In the genomic region with DNA sequence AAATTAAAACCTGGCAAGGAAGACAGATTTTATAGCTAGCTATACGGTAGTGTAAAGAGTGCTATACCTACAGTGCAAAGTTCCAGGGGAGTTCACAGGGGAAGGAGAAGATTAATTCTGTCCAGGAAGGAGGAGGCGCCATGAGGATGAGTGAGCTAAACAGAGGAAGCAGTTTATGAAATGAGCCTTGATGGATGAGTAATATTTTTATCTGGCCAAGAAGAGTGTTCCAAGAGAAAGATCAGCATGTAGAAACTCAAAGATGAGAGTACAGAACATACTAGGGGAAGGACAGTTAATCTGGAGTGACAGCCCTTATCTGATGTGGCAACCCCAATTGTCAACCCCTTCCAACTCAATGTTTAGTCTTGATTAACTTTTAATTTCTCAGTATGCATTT, we compare ENCODE assay signal across 17 cellular contexts. TPM values are rescaled to one million over a fixed set of nuclear protein-coding genes. Genes with fewer than 3 reads are reported as not detected.
DNase-seq lines count a peak whose midpoint lies in the region; ATAC-seq and TF ChIP-seq lines count a peak whose summit lies in the region.
"Had no signal": no experiment of that assay in that cellular context is flagged by ENCODE, and none has a peak within 500 bp of the region (broad histone marks: within the 10 kb centered on the region; RNA-seq: fewer than 3 reads in every experiment).

No MANE protein-coding gene starts in this region.

- H3K27ac ChIP-seq in gastroesophageal sphincter, result no peak overlapping the region
- H3K27ac ChIP-seq in CD8-positive, alpha-beta memory T cell (ENCODE audit: low read depth, low read length), result no peak overlapping the region
- no peak overlapping the region for H3K27ac ChIP-seq in CD8-positive, alpha-beta T cell (ENCODE audit: low read depth, low read length)

- no peaks in the 10 kb centered on the region for H3K36me3 ChIP-seq in gastroesophageal sphincter
- H3K36me3 ChIP-seq in CD8-positive, alpha-beta memory T cell (ENCODE audit: insufficient read depth, low read length), result no peaks in the 10 kb centered on the region
- no peaks in the 10 kb centered on the region for H3K36me3 ChIP-seq in CD8-positive, alpha-beta T cell (ENCODE audit: insufficient read depth, low read length)

- POLR2A ChIA-PET in CD8-positive, alpha-beta memory T cell (lab: Charles Lee), result no interaction called here
- POLR2A ChIA-PET in CD8-positive, alpha-beta T cell (lab: Charles Lee), result no interaction called here

- WGBS in gastroesophageal sphincter (ENCODE audit: low coverage in 1 of 2), 2 donors, result 33 to 37% methylated on average over 2 of the region's 2 CpGs

- H3K4me3 ChIP-seq in choroid plexus epithelial cell (ENCODE audit: low read depth, low read length) (no peak overlapping the region), gastroesophageal sphincter (no peak overlapping the region)
- no peak overlapping the region for H3K4me3 ChIP-seq in CD8-positive, alpha-beta memory T cell (ENCODE audit: low read length)
- no peak overlapping the region for H3K4me3 ChIP-seq in CD8-positive, alpha-beta T cell (ENCODE audit: low read depth, low read length)

- H3K27me3 ChIP-seq in gastroesophageal sphincter, result no peaks in the 10 kb centered on the region
- no peaks in the 10 kb centered on the region for H3K27me3 ChIP-seq in CD8-positive, alpha-beta memory T cell (ENCODE audit: insufficient read depth, low read length, poor library complexity, severe bottlenecking)
- H3K27me3 ChIP-seq in CD8-positive, alpha-beta T cell (ENCODE audit: insufficient read depth, low read length), result no peaks in the 10 kb centered on the region

- TF ChIP-seq POLR2A in gastroesophageal sphincter (IDR thresholded peaks at IDR 0.05), result no peak

- H3K9me3 Mint-ChIP-seq in CD8-positive, alpha-beta memory T cell, result peaks cover 0 to 6% (median 2%) of the 10 kb centered on the region in 5 donors
- H3K9me3 Mint-ChIP-seq in CD8-positive, alpha-beta T cell, result peaks cover 2% of the 10 kb centered on the region
- peaks cover 0 to 5% (median 2%) of the 10 kb centered on the region in 6 donors for H3K9me3 Mint-ChIP-seq in immature natural killer cell

- no peak for TF ChIP-seq EP300 in gastroesophageal sphincter (IDR thresholded peaks at IDR 0.05)

- no peaks in the 10 kb centered on the region for H3K4me1 Mint-ChIP-seq in CD8-positive, alpha-beta memory T cell
- no peaks in the 10 kb centered on the region for H3K4me1 Mint-ChIP-seq in CD8-positive, alpha-beta T cell (ENCODE audit: low read depth)
- H3K4me1 Mint-ChIP-seq in immature natural killer cell, result no peaks in the 10 kb centered on the region

- peak; percentile 12 for DNase-seq in HCEC 1CT
- peak; percentile 30 for DNase-seq in choroid plexus epithelial cell (ENCODE audit: low read depth)
- peak; percentile 13 for DNase-seq in stromal cell of bone marrow (ENCODE audit: low read depth)
- DNase-seq in CD8-positive, alpha-beta memory T cell, result no peak
- no peak for DNase-seq in CD8-positive, alpha-beta T cell
- no peak for DNase-seq in immature natural killer cell
- DNase-seq in NAMALWA (ENCODE audit: low spot score), result no peak
- DNase-seq: DMS 273 treated with DMSO at 0.1 percent for 48 hours; Karpas-422; NCI-H1417 treated with DMSO at 0.1 percent for 48 hours; NCI-H2081 treated with DMSO at 0.1 percent for 48 hours; NCI-H526; NK-92 treated with Interleukin-12 subunit alpha and Interleukin-12 subunit beta, amount 100 ng/mL, for 24 hours; OCI-M1; RPMI8226 had no signal

- H3K4me3 Mint-ChIP-seq in CD8-positive, alpha-beta memory T cell, result no peak overlapping the region
- H3K4me3 Mint-ChIP-seq in CD8-positive, alpha-beta T cell, result no peak overlapping the region
- no peak overlapping the region for H3K4me3 Mint-ChIP-seq in immature natural killer cell

- H3K9me3 ChIP-seq in gastroesophageal sphincter, result peaks cover 0 to 3% (median 0%) of the 10 kb centered on the region in 3 donors
- H3K9me3 ChIP-seq in CD8-positive, alpha-beta memory T cell (ENCODE audit: low read length), result no peaks in the 10 kb centered on the region
- H3K9me3 ChIP-seq in CD8-positive, alpha-beta T cell (ENCODE audit: low read length), result no peaks in the 10 kb centered on the region

- H3K36me3 Mint-ChIP-seq in CD8-positive, alpha-beta memory T cell, result no peaks in the 10 kb centered on the region
- no peaks in the 10 kb centered on the region for H3K36me3 Mint-ChIP-seq in CD8-positive, alpha-beta T cell
- H3K36me3 Mint-ChIP-seq in immature natural killer cell, result no peaks in the 10 kb centered on the region

- H3K27me3 Mint-ChIP-seq in CD8-positive, alpha-beta memory T cell, result no peaks in the 10 kb centered on the region
- H3K27me3 Mint-ChIP-seq in CD8-positive, alpha-beta T cell (ENCODE audit: low read depth), result no peaks in the 10 kb centered on the region
- H3K27me3 Mint-ChIP-seq in immature natural killer cell (ENCODE audit: low read depth in 3 of 3), result peaks cover 0 to 1% (median 1%) of the 10 kb centered on the region in 3 donors

- CTCF ChIA-PET in CD8-positive, alpha-beta memory T cell (lab: Charles Lee), result no interaction called here
- CTCF ChIA-PET in CD8-positive, alpha-beta T cell (lab: Charles Lee), result no interaction called here

- no peak overlapping the region for H3K27ac Mint-ChIP-seq in CD8-positive, alpha-beta memory T cell
- H3K27ac Mint-ChIP-seq in CD8-positive, alpha-beta T cell, result no peak overlapping the region
- no peak overlapping the region for H3K27ac Mint-ChIP-seq in immature natural killer cell

- peak; percentile 41 for ATAC-seq in gastroesophageal sphincter
- ATAC-seq in CD8-positive, alpha-beta T cell, result no peak
- ATAC-seq: HCT116 had no signal

- H3K4me1 ChIP-seq in gastroesophageal sphincter, result no peaks in the 10 kb centered on the region
- H3K4me1 ChIP-seq in CD8-positive, alpha-beta memory T cell (ENCODE audit: insufficient read depth, low read length), result no peaks in the 10 kb centered on the region
- no peaks in the 10 kb centered on the region for H3K4me1 ChIP-seq in CD8-positive, alpha-beta T cell (ENCODE audit: insufficient read depth, low read length)

- intact Hi-C loops in CD8-positive, alpha-beta T cell (cut with DNase I, micrococcal nuclease), result no loop called here

- TF ChIP-seq CTCF in choroid plexus epithelial cell (conservative IDR thresholded peaks at IDR 0.05; ENCODE audit: low read depth, low read length), result no peak
- no peak for TF ChIP-seq CTCF in gastroesophageal sphincter (IDR thresholded peaks at IDR 0.05)
- TF ChIP-seq CTCF in CD8-positive, alpha-beta T cell (IDR thresholded peaks at IDR 0.05), result no peak

RNA-seq across cellular contexts. Expression of gene CDH20, which starts 54.8 kb away (rescaled TPM):
- total RNA-seq in gastroesophageal sphincter, result 1 to 10 TPM in 2 of 4 donors, not detected in 2; 1.1 to 1.6 TPM
- under 1 TPM; 0.11 to 0.13 TPM for total RNA-seq in CD8-positive, alpha-beta memory T cell
- not detected for polyA plus RNA-seq in CD8-positive, alpha-beta memory T cell
- under 1 TPM; 0.30 to 0.33 TPM for total RNA-seq in CD8-positive, alpha-beta T cell
- not detected for polyA plus RNA-seq in immature natural killer cell

Comparison
In these comparisons a context has a peak if more than half of its experiments do, and no peak if none do; other contexts are left out.
1. DNase-seq: peak in HCEC 1CT (single experiment), choroid plexus epithelial cell (single experiment) and stromal cell of bone marrow (single experiment); none in CD8-positive, alpha-beta memory T cell (0 of 5), CD8-positive, alpha-beta T cell (0 of 7), immature natural killer cell (0 of 3) and NAMALWA (single experiment).